In genomic region chr6:89350281-89351037, GRCh38 we compare ENCODE assay signal across 8 cellular contexts. TPM values are rescaled to one million over a fixed set of nuclear protein-coding genes. Genes with fewer than 3 reads are reported as not detected.
DNase-seq lines count a peak whose midpoint lies in the region; ATAC-seq lines count a peak whose summit lies in the region.

No MANE protein-coding gene starts in this region.

- peaks cover 2% of the 10 kb centered on the region for H3K36me3 Mint-ChIP-seq in activated naive CD4-positive, alpha-beta T cell treated with anti-CD3 and anti-CD28 coated beads for 36 hours (ENCODE audit: low read depth)
- peaks cover 2% of the 10 kb centered on the region for H3K36me3 Mint-ChIP-seq in T-cell

- H3K27ac Mint-ChIP-seq in activated naive CD4-positive, alpha-beta T cell treated with anti-CD3 and anti-CD28 coated beads for 36 hours: no peak overlapping the region
- H3K27ac Mint-ChIP-seq in T-cell: peak overlapping the region; percentile 97 to 98

- H3K4me3 Mint-ChIP-seq in activated naive CD4-positive, alpha-beta T cell treated with anti-CD3 and anti-CD28 coated beads for 36 hours: peak overlapping the region; percentile 90
- peak overlapping the region; percentile 94 to 99 (median 96) for H3K4me3 Mint-ChIP-seq in T-cell

- H3K9me3 Mint-ChIP-seq in activated naive CD4-positive, alpha-beta T cell treated with anti-CD3 and anti-CD28 coated beads for 36 hours: peaks cover 1% of the 10 kb centered on the region
- no peaks in the 10 kb centered on the region for H3K9me3 Mint-ChIP-seq in T-cell

- ATAC-seq in HG03095 (IDR thresholded peaks at IDR 0.05; ENCODE audit: unreplicated experiment) (peak; percentile 40), T-cell (replicated peaks in 1 of 4) (peak in 1 of 4 experiments; percentile 45)

- CTCF ChIA-PET in activated naive CD4-positive, alpha-beta T cell treated with anti-CD3 and anti-CD28 coated beads for 36 hours (lab: Charles Lee): interaction anchor here (0.6 to 5.6 kb wide), 10 partner anchors 17 to 451 kb away, joined by 3 to 42 read pairs (median 4); no protein-coding TSS in a partner anchor
- CTCF ChIA-PET in T-cell (lab: Charles Lee): interaction anchor here (0.5 to 4.4 kb wide), 17 partner anchors 9 to 636 kb away, joined by 3 to 31 read pairs (median 4); partner anchors contain the start of gene LYRM2 (in 1 of the 2)

- H3K4me1 Mint-ChIP-seq in activated naive CD4-positive, alpha-beta T cell treated with anti-CD3 and anti-CD28 coated beads for 36 hours (ENCODE audit: low read depth): peaks cover 49% of the 10 kb centered on the region
- peaks cover 66 to 75% (median 75%) of the 10 kb centered on the region in 3 donors for H3K4me1 Mint-ChIP-seq in T-cell

- intact Hi-C loops in activated naive CD4-positive, alpha-beta T cell treated with anti-CD3 and anti-CD28 coated beads for 36 hours (cut with micrococcal nuclease): loop anchor here (1.0 to 10.0 kb wide), 5 partner anchors 62 to 904 kb away; partner anchors contain the start of genes RNGTT and RRAGD

- H3K27me3 Mint-ChIP-seq in activated naive CD4-positive, alpha-beta T cell treated with anti-CD3 and anti-CD28 coated beads for 36 hours (ENCODE audit: low read depth): no peaks in the 10 kb centered on the region
- no peaks in the 10 kb centered on the region for H3K27me3 Mint-ChIP-seq in T-cell

- POLR2A ChIA-PET in T-cell (lab: Charles Lee): interaction anchor here (0.6 to 2.8 kb wide), 13 partner anchors 9 to 1652 kb away, joined by 3 to 25 read pairs (median 4); partner anchors contain the start of gene PNRC1 (in 1 of the 2)

- DNase-seq in activated naive CD4-positive, alpha-beta T cell treated with anti-CD3 and anti-CD28 coated beads for 36 hours: no peak
- DNase-seq in activated naive CD4-positive, alpha-beta T cell (lab: John Stamatoyannopoulos, UW): no peak
- no peak for DNase-seq in T-cell
- peak; percentile 67 for DNase-seq in germinal center (ENCODE audit: low spot score)
- DNase-seq in superior temporal gyrus (ENCODE audit: extremely low spot score): peak; percentile 36
- DNase-seq in DMS153 treated with DMSO at 0.1 percent for 48 hours (lab: John Stamatoyannopoulos, UW; ENCODE audit: unreplicated experiment): no peak
- DNase-seq in hippocampal formation (lab: John Stamatoyannopoulos, UW): no peak

RNA-seq across cellular contexts. Expression of gene UBE2J1, which starts 2.1 kb away (rescaled TPM):
- total RNA-seq in activated naive CD4-positive, alpha-beta T cell treated with anti-CD3 and anti-CD28 coated beads for 36 hours: 10 to 100 TPM; 10.8 to 10.9 TPM
- total RNA-seq in T-cell: 10 to 100 TPM; 14.6 to 24.1 (median 22.6) TPM

RNA-seq across cellular contexts. Expression of gene GABRR2, which starts 35.4 kb away (rescaled TPM):
- total RNA-seq in activated naive CD4-positive, alpha-beta T cell treated with anti-CD3 and anti-CD28 coated beads for 36 hours: not detected
- total RNA-seq in T-cell: 1 to 10 TPM in 1 of 5 donors, under 1 TPM in 4; 0.49 to 1.5 (median 0.73) TPM

Comparison
In these comparisons a context has a peak if more than half of its experiments do, and no peak if none do; other contexts are left out.
1. DNase-seq: peak in germinal center (single experiment) and superior temporal gyrus (single experiment); none in activated naive CD4-positive, alpha-beta T cell treated with anti-CD3 and anti-CD28 coated beads for 36 hours (single experiment), activated naive CD4-positive, alpha-beta T cell (0 of 4), T-cell (0 of 34), DMS153 treated with DMSO at 0.1 percent for 48 hours (single experiment) and hippocampal formation (0 of 2).